Comparison of ENCODE assay signal across 25 cellular contexts in the genomic region with DNA sequence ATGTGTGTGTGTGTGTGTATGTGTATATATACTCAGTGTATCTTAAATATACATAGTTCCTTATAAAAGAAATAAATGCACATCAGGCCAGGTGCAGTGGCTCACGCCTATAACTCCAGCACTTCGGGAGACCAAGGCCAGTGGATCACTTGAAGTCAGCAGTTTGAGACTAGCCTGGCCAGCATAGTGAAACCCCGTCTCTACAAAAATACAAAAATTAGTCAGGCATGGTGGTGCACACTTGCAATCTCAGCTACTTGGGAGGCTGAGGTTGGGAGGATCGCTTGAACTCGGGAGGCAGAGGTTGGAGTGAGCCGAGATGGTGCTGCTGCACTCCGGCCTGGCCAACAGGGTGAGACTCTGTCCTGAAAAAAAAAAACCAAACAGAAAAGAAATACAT.
"Had no signal": no experiment of that assay in that cellular context is flagged by ENCODE, and none has a peak within 500 bp of the region (broad histone marks: within the 10 kb centered on the region; RNA-seq: fewer than 3 reads in every experiment).

No MANE protein-coding gene starts in this region.

- H3K27me3 Mint-ChIP-seq: activated CD4-positive, alpha-beta T cell treated with anti-CD3 and anti-CD28 coated beads, Interleukin-2, amount 10 ng/mL, durations not matched to agents 7 days and 5 days had no signal

- ATAC-seq: activated CD8-positive, alpha-beta T cell treated with anti-CD3 and anti-CD28 coated beads, Interleukin-2, amount 10 ng/mL, durations not matched to agents 7 days and 5 days; Panc1 had no signal

- H3K27me3 ChIP-seq: adrenal gland, SJCRH30 had no signal

- H3K4me1 ChIP-seq: adrenal gland, SJCRH30 had no signal

- DNase-seq: activated CD4-positive, alpha-beta T cell treated with anti-CD3 and anti-CD28 coated beads for 36 hours; activated CD4-positive, alpha-beta T cell treated with anti-CD3 and anti-CD28 coated beads, Interleukin-2, amount 10 ng/mL, durations not matched to agents 7 days and 5 days; activated CD4-positive, alpha-beta T cell treated with anti-CD3 and anti-CD28 coated beads, Interleukin-2, amount 50 U/mL, for 48 hours; activated CD8-positive, alpha-beta T cell treated with anti-CD3 and anti-CD28 coated beads, Interleukin-2, amount 10 ng/mL, durations not matched to agents 7 days and 5 days; activated gamma-delta T cell treated with Interleukin-2 at 50 U/mL for 16 hours; activated naive CD4-positive, alpha-beta T cell treated with anti-CD3 and anti-CD28 coated beads for 36 hours; adrenal gland; anterior cingulate cortex; caudate nucleus; cerebellar nuclear complex; MM.1S; MV-4-11; NCI-H1092; NCI-H1436 treated with DMSO at 0.1 percent for 48 hours; NCI-H1694 treated with DMSO at 0.1 percent for 48 hours; NCI-H2029; NCI-H345; NCI-H524 treated with DMSO at 0.1 percent for 48 hours; SHP77; SJCRH30 had no signal

- H3K27ac Mint-ChIP-seq: activated CD4-positive, alpha-beta T cell treated with anti-CD3 and anti-CD28 coated beads, Interleukin-2, amount 10 ng/mL, durations not matched to agents 7 days and 5 days; activated CD8-positive, alpha-beta T cell treated with anti-CD3 and anti-CD28 coated beads, Interleukin-2, amount 10 ng/mL, durations not matched to agents 7 days and 5 days; activated naive CD4-positive, alpha-beta T cell treated with anti-CD3 and anti-CD28 coated beads for 36 hours; brain; T-helper 1 cell treated with Interleukin-12 subunit alpha and Interleukin-12 subunit beta and Interleukin-4 antibody, amounts not matched to agents 30 μg/mL and 1 μg/mL, for 36 hours had no signal

- H3K36me3 Mint-ChIP-seq: brain had no signal

- H3K4me3 Mint-ChIP-seq: activated CD4-positive, alpha-beta T cell treated with anti-CD3 and anti-CD28 coated beads for 36 hours; activated CD4-positive, alpha-beta T cell treated with anti-CD3 and anti-CD28 coated beads, Interleukin-2, amount 10 ng/mL, durations not matched to agents 7 days and 5 days; activated CD8-positive, alpha-beta T cell treated with anti-CD3 and anti-CD28 coated beads, Interleukin-2, amount 10 ng/mL, durations not matched to agents 7 days and 5 days; activated naive CD4-positive, alpha-beta T cell treated with anti-CD3 and anti-CD28 coated beads for 36 hours; brain; T-helper 1 cell treated with Interleukin-12 subunit alpha and Interleukin-12 subunit beta and Interleukin-4 antibody, amounts not matched to agents 30 μg/mL and 1 μg/mL, for 36 hours; T-helper 2 cell treated with Interferon-gamma antibody and Interleukin-4, amounts not matched to agents 5 μg/mL and 100 μg/mL, for 36 hours had no signal

- H3K27ac ChIP-seq: adrenal gland, SJCRH30 had no signal

- H3K9me3 Mint-ChIP-seq: activated CD4-positive, alpha-beta T cell treated with anti-CD3 and anti-CD28 coated beads, Interleukin-2, amount 10 ng/mL, durations not matched to agents 7 days and 5 days; brain; T-helper 1 cell treated with Interleukin-12 subunit alpha and Interleukin-12 subunit beta and Interleukin-4 antibody, amounts not matched to agents 30 μg/mL and 1 μg/mL, for 36 hours; T-helper 2 cell treated with Interferon-gamma antibody and Interleukin-4, amounts not matched to agents 5 μg/mL and 100 μg/mL, for 36 hours had no signal

- H3K9me3 ChIP-seq: adrenal gland, SJCRH30 had no signal

- H3K4me3 ChIP-seq: adrenal gland, SJCRH30, SK-N-MC had no signal

- H3K36me3 ChIP-seq: adrenal gland, SJCRH30 had no signal
